In the genomic region with DNA sequence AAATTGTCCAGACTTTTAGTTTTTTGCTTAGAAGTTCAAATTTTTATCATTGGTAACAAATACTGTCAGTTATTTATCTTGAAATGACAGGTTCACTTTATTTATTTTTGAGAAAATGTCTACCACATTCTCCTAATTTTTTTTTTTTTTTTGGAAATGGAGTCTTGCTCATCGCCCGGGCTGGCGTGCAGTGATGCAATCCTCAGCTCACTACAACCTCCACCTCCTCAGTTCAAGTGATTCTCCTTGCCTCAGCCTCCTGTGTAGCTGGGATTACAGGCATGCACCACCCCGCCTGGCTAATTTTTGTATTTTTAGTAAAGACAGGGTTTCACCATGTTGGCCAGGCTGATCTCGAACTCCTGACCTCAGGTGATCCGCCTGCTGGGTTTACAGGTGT, we compare ENCODE assay signal across 18 cellular contexts. TPM values are rescaled to one million over a fixed set of nuclear protein-coding genes. Genes with fewer than 3 reads are reported as not detected.
A peak's percentile ranks its signal among the peaks of the same experiment; 100 is the strongest.
DNase-seq lines count a peak whose midpoint lies in the region; ATAC-seq, FAIRE-seq and TF ChIP-seq lines count a peak whose summit lies in the region.
"Had no signal": no experiment of that assay in that cellular context is flagged by ENCODE, and none has a peak within 500 bp of the region (broad histone marks: within the 10 kb centered on the region; RNA-seq: fewer than 3 reads in every experiment).

No MANE protein-coding gene starts in this region.

- H3K27ac ChIP-seq in GM23338 (ENCODE audit: low read depth) (peak overlapping the region; percentile 28), HepG2 (ENCODE audit: extremely low read length, insufficient read depth, low read length) (no peak overlapping the region)
- H3K27ac ChIP-seq: PC-9, SK-N-MC had no signal

- no peak overlapping the region for H3K9ac ChIP-seq in HepG2 (ENCODE audit: insufficient read depth, low read depth, low read length)

- no TSS peak for BruUV-seq in HepG2 (replicated peaks; lab: Mats Ljungman, UMichigan)

- ATAC-seq in GM23338, result peak; percentile 40
- no peak for ATAC-seq in T-helper 17 cell
- ATAC-seq in effector memory CD8-positive, alpha-beta T cell (replicated peaks), result no peak
- no peak for ATAC-seq in HepG2
- ATAC-seq: Right ventricle myocardium inferior had no signal

- H3F3A ChIP-seq in GM23338 (replicated peaks; ENCODE audit: low read depth), result no peaks in the 10 kb centered on the region

- in situ Hi-C loops in HepG2 (cut with HindIII; ENCODE audit: extremely low pct_ligation_motif_present, low pct_unique_long_range_greater_than_20kb), result no loop called here

- H3K4me3 ChIP-seq in GM23338 (no peak overlapping the region), HepG2 (replicated peaks in 1 of 3; ENCODE audit: insufficient read depth in 1 of 3, low read depth in 2 of 3, low read length in 3 of 3) (no peak overlapping the region)
- H3K4me3 ChIP-seq: PC-9, SK-N-MC had no signal

- H3K9me3 Mint-ChIP-seq in GM23338, result no peaks in the 10 kb centered on the region
- H3K9me3 Mint-ChIP-seq in effector memory CD8-positive, alpha-beta T cell, result no peaks in the 10 kb centered on the region

- H3K27ac Mint-ChIP-seq in GM23338 (0 out of 2 replicates have a peak overlapping the region, but pooled peaks have one; percentile 65), T-helper 17 cell (peak overlapping the region; percentile 41)
- H3K27ac Mint-ChIP-seq in effector memory CD8-positive, alpha-beta T cell, result peak overlapping the region; percentile 51 to 86

- CTCF ChIA-PET in HepG2 (lab: Yijun Ruan, JAX; ENCODE audit: low intra/inter-chr PET ratio, low total read pairs), result no interaction called here

- intact Hi-C loops in HepG2 (cut with micrococcal nuclease; ENCODE audit: unreplicated experiment), result no loop called here

- H2AFZ ChIP-seq in GM23338 (no peak overlapping the region), HepG2 (ENCODE audit: low read length) (no peak overlapping the region)
- H2AFZ ChIP-seq: PC-9 had no signal

- TF ChIP-seq EP300 in HepG2 (IDR thresholded peaks at IDR 0.05; ENCODE audit: low read depth in 2 of 2, low read length in 2 of 2) (no peak), HepG2 (CRISPR knock-in tag; IDR thresholded peaks at IDR 0.05; ENCODE audit: borderline replicate concordance) (no peak)

- DNase-seq in GM23338 (ENCODE audit: low spot score) (no peak), T-helper 17 cell (no peak), HepG2 (ENCODE audit: low spot score) (no peak), amygdala (lab: John Stamatoyannopoulos, UW) (no peak), RCC 7860 (ENCODE audit: low spot score) (no peak), RPMI8226 (no peak)
- no peak for DNase-seq in effector memory CD8-positive, alpha-beta T cell
- DNase-seq in activated CD4-positive, CD25-positive, alpha-beta regulatory T cell (lab: John Stamatoyannopoulos, UW), result no peak
- DNase-seq: AML-193, DMS79, NCI-H1092 treated with DMSO at 0.1 percent for 48 hours, NCI-H1694 treated with DMSO at 0.1 percent for 48 hours, NCI-H446, PC-9 had no signal

- H3K36me3 Mint-ChIP-seq in GM23338 (ENCODE audit: low read depth), result peaks cover 25% of the 10 kb centered on the region; the same call in 2 of the 3 replicates
- no peaks in the 10 kb centered on the region for H3K36me3 Mint-ChIP-seq in T-helper 17 cell (ENCODE audit: low read depth)
- peaks cover 40% of the 10 kb centered on the region for H3K36me3 Mint-ChIP-seq in effector memory CD8-positive, alpha-beta T cell (ENCODE audit: insufficient read depth)

- TF ChIP-seq POLR2A in HepG2 (IDR thresholded peaks at IDR 0.05; ENCODE audit: insufficient read depth in 1 of 2, low read depth in 2 of 2, low read length in 2 of 2), result no peak

- WGBS in HepG2 (ENCODE audit: low lambda C conversion rate), result 97% methylated on average over 6 of the region's 6 CpGs

- H3K27me3 Mint-ChIP-seq in GM23338 (ENCODE audit: insufficient read depth, low read depth, poor library complexity) (no peaks in the 10 kb centered on the region), T-helper 17 cell (no peaks in the 10 kb centered on the region)
- no peaks in the 10 kb centered on the region for H3K27me3 Mint-ChIP-seq in effector memory CD8-positive, alpha-beta T cell

- H3K4me2 ChIP-seq in GM23338, result no peak overlapping the region
- H3K4me2 ChIP-seq in HepG2 (ENCODE audit: low read depth, low read length), result no peak overlapping the region
- H3K4me2 ChIP-seq: PC-9 had no signal

- TF ChIP-seq CTCF in GM23338 (conservative IDR thresholded peaks at IDR 0.05; ENCODE audit: low read depth in 2 of 2) (no peak), HepG2 (CRISPR knock-in tag; IDR thresholded peaks at IDR 0.05) (no peak)

- FAIRE-seq in HepG2 (lab: Jason Lieb, UNC) (no peak), RCC 7860 (lab: Jason Lieb, UNC) (no peak)
- FAIRE-seq: G401.6, GM12892 had no signal

- no peak for TF ChIP-seq RAD21 in HepG2 (CRISPR knock-in tag; IDR thresholded peaks at IDR 0.05)

- H3K4me1 ChIP-seq in GM23338 (ENCODE audit: insufficient read depth) (peaks cover 53% of the 10 kb centered on the region), HepG2 (ENCODE audit: insufficient read depth, low read length) (peaks cover 54% of the 10 kb centered on the region)

- H4K20me1 ChIP-seq in GM23338 (replicated peaks; ENCODE audit: insufficient read depth) (peaks cover 54% of the 10 kb centered on the region), HepG2 (ENCODE audit: insufficient read depth, low read length) (peaks cover 75% of the 10 kb centered on the region)

- no peaks in the 10 kb centered on the region; the same call in 1 of the 2 replicates for H3K79me2 ChIP-seq in GM23338 (replicated peaks; ENCODE audit: insufficient read depth)
- peaks cover 94% of the 10 kb centered on the region for H3K79me2 ChIP-seq in HepG2 (ENCODE audit: insufficient read depth, low read length)

- H3K9me2 ChIP-seq in GM23338 (ENCODE audit: insufficient read depth), result no peaks in the 10 kb centered on the region

- H3K27me3 ChIP-seq in GM23338 (ENCODE audit: insufficient read depth) (no peaks in the 10 kb centered on the region), HepG2 (ENCODE audit: control insufficient read depth in 1 of 2, insufficient read depth in 2 of 2, low read length in 2 of 2) (no peaks in the 10 kb centered on the region)

- H3K36me3 ChIP-seq in GM23338 (ENCODE audit: insufficient read depth), result no peaks in the 10 kb centered on the region
- H3K36me3 ChIP-seq in HepG2 (replicated peaks in 1 of 2; ENCODE audit: control insufficient read depth in 1 of 2, insufficient read depth in 2 of 2, low read length in 2 of 2), result peaks cover 4 to 20% of the 10 kb centered on the region in 2 experiments; a peak in 4 of 5 replicates

- H3K4me1 Mint-ChIP-seq in GM23338, result peaks cover 62% of the 10 kb centered on the region
- H3K4me1 Mint-ChIP-seq in T-helper 17 cell, result peaks cover 24% of the 10 kb centered on the region
- peaks cover 31 to 50% of the 10 kb centered on the region in 2 donors for H3K4me1 Mint-ChIP-seq in effector memory CD8-positive, alpha-beta T cell (ENCODE audit: low read depth in 2 of 2)

- POLR2A ChIA-PET in HepG2 (lab: Yijun Ruan, JAX), result no interaction called here

- H3K9me3 ChIP-seq in T-helper 17 cell (ENCODE audit: control insufficient read depth, low read length, poor library complexity, severe bottlenecking), result no peaks in the 10 kb centered on the region
- H3K9me3 ChIP-seq in HepG2 (ENCODE audit: low read length), result no peaks in the 10 kb centered on the region

- H3K4me3 Mint-ChIP-seq in GM23338 (no peak overlapping the region), T-helper 17 cell (no peak overlapping the region)
- no peak overlapping the region for H3K4me3 Mint-ChIP-seq in effector memory CD8-positive, alpha-beta T cell

RNA-seq across cellular contexts. Expression of gene EBLN2, which starts 16.1 kb away (rescaled TPM):
- total RNA-seq in GM23338 (2014; rRNA removed; shearing (Covaris generic)), result 9.3 and 9.9 TPM in 2 replicates
- 4.7 and 5.1 TPM in 2 replicates for polyA plus RNA-seq in GM23338 (2016; fragmentation: Nextera tagmentation; extraction: Ambion mirVana)
- total RNA-seq in T-helper 17 cell, result 10 to 100 TPM; 11.7 to 15.8 TPM
- 1.3 and 8.3 TPM in 2 replicates for total RNA-seq in HepG2 (2016; rRNA removed; fragmentation: Illumina TruSeq; extraction: Trizol)
- 3.8 and 3.9 TPM in 2 replicates for total RNA-seq in HepG2 (2016; cell fraction: cytosol; rRNA removed; fragmentation: Illumina TruSeq; extraction: Trizol; ENCODE audit: low read depth)
- 0.92 and 8.0 TPM in 2 replicates for total RNA-seq in HepG2 (2016; cell fraction: insoluble cytoplasmic fraction; rRNA removed; fragmentation: Illumina TruSeq; extraction: Trizol)
- 6.1 and 8.1 TPM in 2 replicates for total RNA-seq in HepG2 (2016; cell fraction: membrane; rRNA removed; fragmentation: Illumina TruSeq; extraction: Trizol)
- 22.4 and 25.8 TPM in 2 replicates for total RNA-seq in HepG2 (2016; cell fraction: nucleus; rRNA removed; fragmentation: Illumina TruSeq; extraction: Trizol)
- 2.6 and 3.3 TPM in 2 replicates for polyA plus RNA-seq in HepG2 (2011; rRNA removed)
- 0.21 and 0.36 TPM in 2 replicates for polyA plus RNA-seq in HepG2 (2011; cell fraction: cytosol; rRNA removed)
- 8.2 and 8.5 TPM in 2 replicates for polyA plus RNA-seq in HepG2 (2011; cell fraction: nucleus; rRNA removed)
- polyA plus RNA-seq in HepG2 (2012), result 1.7 and 1.9 TPM in 2 replicates
- polyA plus RNA-seq in HepG2 (2016; cell fraction: cytosol; fragmentation: Illumina TruSeq; extraction: Trizol; ENCODE audit: low read depth), result not detected in 2 replicates
- polyA plus RNA-seq in HepG2 (2016; cell fraction: insoluble cytoplasmic fraction; fragmentation: Illumina TruSeq; extraction: Trizol; ENCODE audit: low read depth), result 0.22 and 0.33 TPM in 2 replicates
- not detected in 2 replicates for polyA plus RNA-seq in HepG2 (2016; cell fraction: membrane; fragmentation: Illumina TruSeq; extraction: Trizol; ENCODE audit: low read depth)
- polyA plus RNA-seq in HepG2 (2016; cell fraction: nucleus; fragmentation: Illumina TruSeq; extraction: Trizol; ENCODE audit: insufficient read depth, low read depth), result 22.5 and 23.0 TPM in 2 replicates
- polyA minus RNA-seq in HepG2 (2011; rRNA and poly(A)+ RNA removed; ENCODE audit: low replicate concordance), result 6.9 and 7.2 TPM in 2 replicates
- 0.99 and 1.4 TPM in 2 replicates for polyA minus RNA-seq in HepG2 (2011; cell fraction: cytosol; rRNA and poly(A)+ RNA removed)
- 46.7 and 49.7 TPM in 2 replicates for polyA minus RNA-seq in HepG2 (2011; cell fraction: nucleus; rRNA and poly(A)+ RNA removed)

RNA-seq across cellular contexts. Expression of gene PPP4R2, which starts 48.8 kb away (rescaled TPM):
- total RNA-seq in GM23338 (2014; rRNA removed; shearing (Covaris generic)), result 62.7 and 72.1 TPM in 2 replicates
- polyA plus RNA-seq in GM23338 (2016; fragmentation: Nextera tagmentation; extraction: Ambion mirVana), result 117 TPM in 2 replicates
- 10 to 100 TPM; 60.1 to 65.1 TPM for total RNA-seq in T-helper 17 cell
- 161 and 236 TPM in 2 replicates for total RNA-seq in HepG2 (2016; rRNA removed; fragmentation: Illumina TruSeq; extraction: Trizol)
- total RNA-seq in HepG2 (2016; cell fraction: cytosol; rRNA removed; fragmentation: Illumina TruSeq; extraction: Trizol; ENCODE audit: low read depth), result 18.1 and 21.7 TPM in 2 replicates
- 150 and 234 TPM in 2 replicates for total RNA-seq in HepG2 (2016; cell fraction: insoluble cytoplasmic fraction; rRNA removed; fragmentation: Illumina TruSeq; extraction: Trizol)
- 72.3 and 89.6 TPM in 2 replicates for total RNA-seq in HepG2 (2016; cell fraction: membrane; rRNA removed; fragmentation: Illumina TruSeq; extraction: Trizol)
- 79.4 and 87.0 TPM in 2 replicates for total RNA-seq in HepG2 (2016; cell fraction: nucleus; rRNA removed; fragmentation: Illumina TruSeq; extraction: Trizol)
- polyA plus RNA-seq in HepG2 (2011; rRNA removed), result 15.7 and 22.3 TPM in 2 replicates
- polyA plus RNA-seq in HepG2 (2011; cell fraction: cytosol; rRNA removed), result 6.1 and 10.5 TPM in 2 replicates
- polyA plus RNA-seq in HepG2 (2011; cell fraction: nucleus; rRNA removed), result 8.1 and 12.7 TPM in 2 replicates
- 28.4 and 56.3 TPM in 2 replicates for polyA plus RNA-seq in HepG2 (2012)
- polyA plus RNA-seq in HepG2 (2016; cell fraction: cytosol; fragmentation: Illumina TruSeq; extraction: Trizol; ENCODE audit: low read depth), result 6.1 and 6.8 TPM in 2 replicates
- 118 and 119 TPM in 2 replicates for polyA plus RNA-seq in HepG2 (2016; cell fraction: insoluble cytoplasmic fraction; fragmentation: Illumina TruSeq; extraction: Trizol; ENCODE audit: low read depth)
- 23.0 and 29.4 TPM in 2 replicates for polyA plus RNA-seq in HepG2 (2016; cell fraction: membrane; fragmentation: Illumina TruSeq; extraction: Trizol; ENCODE audit: low read depth)
- polyA plus RNA-seq in HepG2 (2016; cell fraction: nucleus; fragmentation: Illumina TruSeq; extraction: Trizol; ENCODE audit: insufficient read depth, low read depth), result 77.6 and 79.2 TPM in 2 replicates
- 2.8 and 5.1 TPM in 2 replicates for polyA minus RNA-seq in HepG2 (2011; rRNA and poly(A)+ RNA removed; ENCODE audit: low replicate concordance)
- polyA minus RNA-seq in HepG2 (2011; cell fraction: cytosol; rRNA and poly(A)+ RNA removed), result 32.5 and 44.9 TPM in 2 replicates
- 52.5 and 52.7 TPM in 2 replicates for polyA minus RNA-seq in HepG2 (2011; cell fraction: nucleus; rRNA and poly(A)+ RNA removed)
